8 cellular contexts compared by ENCODE assay signal in the genomic region with DNA sequence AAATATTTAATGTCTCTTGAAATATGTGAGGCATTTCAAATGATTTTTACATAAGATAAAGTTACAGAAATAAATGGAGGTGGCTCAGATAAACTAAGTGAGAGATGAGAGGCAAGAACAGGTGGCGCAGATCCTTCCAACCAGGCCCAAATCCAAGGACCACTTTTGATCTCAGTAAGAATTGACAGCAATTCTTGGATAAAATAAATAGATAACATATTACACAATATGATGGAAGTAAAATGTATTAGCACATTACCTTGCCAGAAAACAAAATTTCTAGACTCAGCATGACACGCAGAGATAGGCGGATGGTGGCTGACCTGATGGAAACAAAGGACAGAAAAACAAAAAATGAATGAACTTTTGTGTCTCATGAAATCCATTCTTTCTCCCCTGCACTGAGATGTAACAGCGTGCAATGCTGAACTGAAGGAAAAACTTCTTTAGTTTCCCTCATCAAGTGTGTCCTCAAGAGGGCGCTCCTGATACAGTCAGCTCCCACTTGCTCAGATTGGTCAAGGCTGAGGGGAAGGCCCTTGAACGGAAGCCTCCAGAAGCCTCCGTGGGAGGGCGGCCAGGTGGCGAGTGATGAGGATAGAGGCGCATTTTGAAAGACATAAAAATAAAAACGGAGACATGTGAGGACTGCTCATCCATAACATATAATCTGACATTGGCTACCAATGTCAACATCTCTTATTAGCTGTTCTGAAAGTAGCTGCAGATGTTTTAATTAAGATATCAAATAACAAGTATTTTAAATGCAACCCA.
DNase-seq lines count a peak whose midpoint lies in the region; ATAC-seq and TF ChIP-seq lines count a peak whose summit lies in the region.

No MANE protein-coding gene starts in this region.

- H3K4me1 Mint-ChIP-seq in nephron progenitor cell = peaks cover 15% of the 10 kb centered on the region

- no peaks in the 10 kb centered on the region for H3K9me2 ChIP-seq in OCI-LY7 (ENCODE audit: insufficient read depth, low read length)

- peak; percentile 88 for DNase-seq in DMS153 treated with DMSO at 0.1 percent for 48 hours (lab: John Stamatoyannopoulos, UW; ENCODE audit: unreplicated experiment)
- DNase-seq in OCI-LY7 (ENCODE audit: low spot score) = peak; percentile 95
- peak; percentile 71 for DNase-seq in activated T-cell treated with anti-CD3 and anti-CD28 coated beads for 4 hours
- peak; percentile 77 for DNase-seq in nephron progenitor cell
- peak; percentile 82 for DNase-seq in stimulated activated naive CD8-positive, alpha-beta T cell treated with anti-CD3 and anti-CD28 coated beads, Interleukin-15, Interleukin-2, amounts not matched to agents 100 U/mL and 50 U/mL, for 24 hours

- 16 to 17% methylated on average over 11 of the region's 11 CpGs for WGBS in esophagus, 2 donors

- H3K36me3 Mint-ChIP-seq in nephron progenitor cell (ENCODE audit: low read depth) = no peaks in the 10 kb centered on the region

- no peaks in the 10 kb centered on the region for H3K9me3 Mint-ChIP-seq in nephron progenitor cell

- peak; percentile 96 for TF ChIP-seq RAD21 in Ishikawa (IDR thresholded peaks at IDR 0.05; ENCODE audit: low read depth)

- H3K36me3 ChIP-seq in OCI-LY7 (ENCODE audit: insufficient read depth, low read length) = peaks cover 89% of the 10 kb centered on the region
- H3K36me3 ChIP-seq in esophagus (ENCODE audit: control insufficient read depth in 2 of 2, insufficient read depth in 2 of 2, low read length in 1 of 2) = peaks cover 0 to 2% of the 10 kb centered on the region in 2 donors

- H3K4me3 ChIP-seq in OCI-LY7 (ENCODE audit: low read depth, low read length, poor library complexity, severe bottlenecking) = peak overlapping the region; percentile 48
- H3K4me3 ChIP-seq in esophagus (ENCODE audit: low read depth in 1 of 2, low read length in 2 of 2) = no peak overlapping the region

- H3K4me3 Mint-ChIP-seq in nephron progenitor cell = no peak overlapping the region

- no peaks in the 10 kb centered on the region for H3K27me3 Mint-ChIP-seq in nephron progenitor cell (ENCODE audit: low read depth, poor library complexity)

- BruUV-seq in OCI-LY7 (replicated peaks; lab: Mats Ljungman, UMichigan) = no TSS peak

- ATAC-seq in GM21576 (IDR thresholded peaks at IDR 0.05; ENCODE audit: unreplicated experiment) = peak; percentile 61
- ATAC-seq in stimulated activated naive CD8-positive, alpha-beta T cell treated with anti-CD3 and anti-CD28 coated beads, Interleukin-15, Interleukin-2, amounts not matched to agents 100 U/mL and 50 U/mL, for 24 hours = peak; percentile 50

- CTCF ChIA-PET in OCI-LY7 (lab: Charles Lee; ENCODE audit: unreplicated experiment) = interaction anchor here (0.7 to 2.1 kb wide), 8 partner anchors 22 to 162 kb away, joined by 3 to 12 read pairs (median 4); no protein-coding TSS in a partner anchor

- TF ChIP-seq CTCF in OCI-LY7 (conservative IDR thresholded peaks at IDR 0.05; ENCODE audit: low read length) = peak; percentile 97
- peak; percentile 86 for TF ChIP-seq CTCF in nephron progenitor cell (IDR thresholded peaks at IDR 0.05)

- no peak for TF ChIP-seq EP300 in Ishikawa (IDR thresholded peaks at IDR 0.05; ENCODE audit: borderline replicate concordance)

- H3K27ac Mint-ChIP-seq in nephron progenitor cell = no peak overlapping the region

- peak overlapping the region; percentile 81 for H3K4me2 ChIP-seq in OCI-LY7 (ENCODE audit: low read length)

- H3K9me3 ChIP-seq in OCI-LY7 (ENCODE audit: low read length) (no peaks in the 10 kb centered on the region), esophagus (ENCODE audit: control insufficient read depth in 2 of 2, insufficient read depth in 1 of 2, low read depth in 1 of 2, low read length in 1 of 2) (no peaks in the 10 kb centered on the region)

- H2AFZ ChIP-seq in OCI-LY7 (ENCODE audit: low read length) = no peak overlapping the region; the same call in 1 of the 2 replicates

- no peaks in the 10 kb centered on the region for H3K27me3 ChIP-seq in esophagus (ENCODE audit: control insufficient read depth in 1 of 2, insufficient read depth in 2 of 2, low read length in 2 of 2)

- H3K27ac ChIP-seq in OCI-LY7 (ENCODE audit: low read depth, low read length, poor library complexity, severe bottlenecking) (peak overlapping the region; percentile 98), esophagus (ENCODE audit: low read depth in 2 of 2, low read length in 1 of 2) (peak overlapping the region; percentile 34 to 60)

- H3K4me1 ChIP-seq in OCI-LY7 (ENCODE audit: insufficient read depth, low read length, poor library complexity, severe bottlenecking) (peaks cover 52% of the 10 kb centered on the region), esophagus (ENCODE audit: control insufficient read depth in 2 of 2, insufficient read depth in 2 of 2, low read length in 1 of 2) (no peaks in the 10 kb centered on the region)

- H3K79me2 ChIP-seq in OCI-LY7 (ENCODE audit: insufficient read depth, low read depth, low read length) = no peaks in the 10 kb centered on the region; the same call in 1 of the 2 replicates

- POLR2A ChIA-PET in OCI-LY7 (lab: Charles Lee) = interaction anchor here (0.6 to 4.1 kb wide), 19 partner anchors 8 to 305 kb away, joined by 3 to 34 read pairs (median 5); partner anchors contain the start of genes CYCS and OSBPL3

- H4K20me1 ChIP-seq in OCI-LY7 (ENCODE audit: insufficient read depth, low read length) = no peaks in the 10 kb centered on the region

- intact Hi-C loops in OCI-LY7 (cut with micrococcal nuclease; ENCODE audit: unreplicated experiment) = loop anchor here (1.0 to 5.0 kb wide), 6 partner anchors 76 to 274 kb away; no protein-coding TSS in a partner anchor

TF ChIP-seq in Ishikawa, 13 proteins besides CTCF, POLR2A, EP300 and RAD21:
- TF ChIP-seq, protein P1, sequence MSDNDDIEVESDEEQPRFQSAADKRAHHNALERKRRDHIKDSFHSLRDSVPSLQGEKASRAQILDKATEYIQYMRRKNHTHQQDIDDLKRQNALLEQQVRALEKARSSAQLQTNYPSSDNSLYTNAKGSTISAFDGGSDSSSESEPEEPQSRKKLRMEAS (IDR thresholded peaks at IDR 0.05) = peak; percentile 67
- TF ChIP-seq ZBTB7A (IDR thresholded peaks at IDR 0.05; ENCODE audit: low read depth) = no peak
